8 cellular contexts compared by ENCODE assay signal in genomic region chr1:7771673-7772299, GRCh38. TPM values are rescaled to one million over a fixed set of nuclear protein-coding genes. Genes with fewer than 3 reads are reported as not detected.
A peak's percentile ranks its signal among the peaks of the same experiment; 100 is the strongest.
DNase-seq lines count a peak whose midpoint lies in the region; ATAC-seq, FAIRE-seq and TF ChIP-seq lines count a peak whose summit lies in the region.

No MANE protein-coding gene starts in this region.

- no peaks in the 10 kb centered on the region for H3K9me3 Mint-ChIP-seq in T-cell

- intact Hi-C loops in gastrocnemius medialis (cut with DNase I; ENCODE audit: low total_unique reads) = loop anchor here (1.0 to 10.0 kb wide), 2 partner anchors 13 to 1067 kb away; partner anchors contain the start of genes DNAJC11 and PER3

- DNase-seq in A549 (ENCODE audit: low read depth in 1 of 2, low spot score in 1 of 2) = no peak
- no peak for DNase-seq in T-cell
- DNase-seq in fibroblast of the aortic adventitia (ENCODE audit: low read depth) = peak; percentile 18
- no peak for DNase-seq in gastrocnemius medialis
- DNase-seq in activated gamma-delta T cell treated with Interleukin-2 at 50 U/mL for 16 hours = no peak
- no peak for DNase-seq in AG08395 (ENCODE audit: low spot score)
- no peak for DNase-seq in NCI-H82 treated with DMSO at 0.1 percent for 48 hours (lab: John Stamatoyannopoulos, UW; ENCODE audit: unreplicated experiment)

- H3K27ac ChIP-seq in A549 (peak overlapping the region; percentile 81 to 95), gastrocnemius medialis (peak overlapping the region; percentile 84 to 97 (median 97))

- no peaks in the 10 kb centered on the region for H3K27me3 ChIP-seq in gastrocnemius medialis

- POLR2A ChIA-PET in A549 (lab: Yijun Ruan, JAX) (no interaction called here), T-cell (lab: Charles Lee) (interaction anchor here (0.5 to 0.7 kb wide), 3 partner anchors 11 to 1007 kb away, joined by 3 to 6 read pairs (median 4); no protein-coding TSS in a partner anchor)

- H3K9me3 ChIP-seq in A549 (no peaks in the 10 kb centered on the region), gastrocnemius medialis (no peaks in the 10 kb centered on the region)

- H3K4me3 Mint-ChIP-seq in T-cell = peak overlapping the region; percentile 82 to 91 (median 86)

- no peak for TF ChIP-seq RAD21 in A549 (conservative IDR thresholded peaks at IDR 0.05 in 1 of 2, IDR thresholded peaks at IDR 0.05 in 1 of 2)

- peak overlapping the region; percentile 66 to 76 for H3K27ac Mint-ChIP-seq in T-cell

- CTCF ChIA-PET in A549 (lab: Yijun Ruan, JAX) = interaction anchor here (0.8 to 1.8 kb wide), 3 partner anchors 16 to 95 kb away, joined by 3 to 7 read pairs (median 4); no protein-coding TSS in a partner anchor
- CTCF ChIA-PET in T-cell (lab: Charles Lee) = interaction anchor here in 1 of 2 donors (0.6 to 1.2 kb wide), 2 partner anchors 19 to 102 kb away, joined by 4 to 5 read pairs; no protein-coding TSS in a partner anchor

- in situ Hi-C loops in gastrocnemius medialis (cut with MboI; ENCODE audit: low sequenced_read_pairs in 4 of 4) = no loop called here

- FAIRE-seq in A549 (lab: Jason Lieb, UNC) = no peak

- WGBS in A549 (ENCODE audit: missing lambda C conversion rate) = 35% methylated on average over 7 of the region's 24 CpGs

- peaks cover 36 to 42% (median 38%) of the 10 kb centered on the region in 3 donors for H3K4me1 Mint-ChIP-seq in T-cell

- H3K4me3 ChIP-seq in A549 (peak overlapping the region; percentile 96), fibroblast of the aortic adventitia (ENCODE audit: low read depth, low read length) (peak overlapping the region; percentile 89), gastrocnemius medialis (peak overlapping the region; percentile 75 to 96 (median 84))

- no peaks in the 10 kb centered on the region for H3K27me3 Mint-ChIP-seq in T-cell

- TF ChIP-seq EP300 in A549 (IDR thresholded peaks at IDR 0.05) = no peak

- peak overlapping the region; percentile 79 for H3K4me2 ChIP-seq in A549

- peaks cover 0 to 8% of the 10 kb centered on the region in 2 donors for H3K36me3 ChIP-seq in gastrocnemius medialis

- peaks cover 20% of the 10 kb centered on the region for H3K36me3 Mint-ChIP-seq in T-cell

- TF ChIP-seq CTCF in A549 (IDR thresholded peaks at IDR 0.05) (no peak), fibroblast of the aortic adventitia (IDR thresholded peaks at IDR 0.05; ENCODE audit: insufficient read depth, low read length) (no peak), gastrocnemius medialis (IDR thresholded peaks at IDR 0.05 in 4 of 5, conservative IDR thresholded peaks at IDR 0.05 in 1 of 5) (no peak)

- H3K4me1 ChIP-seq in A549 (peaks cover 10% of the 10 kb centered on the region; the same call in 1 of the 3 replicates), gastrocnemius medialis (peaks cover 6 to 11% of the 10 kb centered on the region in 2 donors)

- no peak; a peak in 1 of 6 replicates for ATAC-seq in A549
- peak; percentile 13 for ATAC-seq in GM19463 (IDR thresholded peaks at IDR 0.05; ENCODE audit: unreplicated experiment)
- peak in 1 of 4 experiments; percentile 17 for ATAC-seq in T-cell (replicated peaks in 1 of 4)
- ATAC-seq in gastrocnemius medialis = peak; percentile 12 to 19

- TF ChIP-seq POLR2A in A549 (IDR thresholded peaks at IDR 0.05; ENCODE audit: low read length) (no peak), gastrocnemius medialis (IDR thresholded peaks at IDR 0.05) (no peak)

TF ChIP-seq in A549, 52 proteins besides CTCF, POLR2A, EP300 and RAD21:
- TF ChIP-seq CHD4 (IDR thresholded peaks at IDR 0.05; ENCODE audit: borderline replicate concordance) (no peak), BCL3 (IDR thresholded peaks at IDR 0.05) (no peak)

RNA-seq across cellular contexts. Expression of gene VAMP3, which starts 0.7 kb away (rescaled TPM):
- 79.3 and 85.7 TPM in 2 replicates for polyA plus RNA-seq in A549 (2011; rRNA removed)
- polyA plus RNA-seq in A549 (2012; cell fraction: cytosol; rRNA removed) = 36.7 and 43.1 TPM in 2 replicates
- polyA plus RNA-seq in A549 (2012; cell fraction: nucleus; rRNA removed) = 9.7 and 17.7 TPM in 2 replicates
- 63.6 to 66.9 TPM (median 65.1 TPM) in 3 replicates for polyA plus RNA-seq in A549 (2017; fragmentation: RNase III; extraction: RNeasy Plus Mini Kit Qiagen cat#74134 plus additional on column Dnase treatment)
- polyA minus RNA-seq in A549 (2011; rRNA and poly(A)+ RNA removed) = 29.8 and 32.9 TPM in 2 replicates
- 10 to 100 TPM; 39.2 to 57.3 (median 53.3) TPM for total RNA-seq in T-cell
- total RNA-seq in fibroblast of the aortic adventitia (ENCODE audit: low replicate concordance) = 37.2 and 135 TPM in 2 replicates
- 10 to 100 TPM; 63.7 to 71.2 (median 69.7) TPM for total RNA-seq in gastrocnemius medialis

RNA-seq across cellular contexts. Expression of gene PER3, which starts 12.3 kb away (rescaled TPM):
- polyA plus RNA-seq in A549 (2011; rRNA removed) (3.7 and 3.9 TPM in 2 replicates), A549 (2017; fragmentation: RNase III; extraction: RNeasy Plus Mini Kit Qiagen cat#74134 plus additional on column Dnase treatment) (1.3 to 1.9 TPM (median 1.6 TPM) in 3 replicates)
- polyA plus RNA-seq in A549 (2012; cell fraction: cytosol; rRNA removed) = 1.5 TPM in 2 replicates
- 1.9 and 2.3 TPM in 2 replicates for polyA plus RNA-seq in A549 (2012; cell fraction: nucleus; rRNA removed)
- polyA minus RNA-seq in A549 (2011; rRNA and poly(A)+ RNA removed) = 3.6 and 5.0 TPM in 2 replicates
- total RNA-seq in T-cell (10 to 100 TPM in 1 of 5 donors, 1 to 10 TPM in 4; 4.2 to 13.5 (median 7.4) TPM), fibroblast of the aortic adventitia (ENCODE audit: low replicate concordance) (27.1 and 35.5 TPM in 2 replicates), gastrocnemius medialis (1 to 10 TPM; 3.7 to 7.1 (median 5.5) TPM)

Comparison
In these comparisons a context has a peak if more than half of its experiments do, and no peak if none do; other contexts are left out.
1. ATAC-seq: peak in GM19463 (single experiment) and gastrocnemius medialis (2 of 2); none in A549 (0 of 2).
2. Peak in every context shown above with its lines, with median percentiles within 50 percentile points of each other: H3K4me3 ChIP-seq.